Comparison of ENCODE assay signal across 1 cellular context in genomic region chr4:54998991-54999390, GRCh38.
TF ChIP-seq lines count a peak whose summit lies in the region.

No MANE protein-coding gene starts in this region.

TF ChIP-seq in SK-N-SH treated with all-trans-retinoic acid at 6 μM for 48 hours, 23 proteins besides CTCF, POLR2A, EP300 and RAD21 (continued from another document):
- TF ChIP-seq TSHZ2 (CRISPR knock-in tag; IDR thresholded peaks at IDR 0.05) (no peak), PATZ1 (CRISPR knock-in tag; IDR thresholded peaks at IDR 0.05; ENCODE audit: borderline replicate concordance) (no peak), CREB5 (CRISPR knock-in tag; IDR thresholded peaks at IDR 0.05; ENCODE audit: low read depth) (no peak), ISL1 (CRISPR knock-in tag; IDR thresholded peaks at IDR 0.05) (no peak), ZFP3 (CRISPR knock-in tag; IDR thresholded peaks at IDR 0.05) (no peak)
